ENCODE assay signal across 9 cellular contexts in the genomic region with DNA sequence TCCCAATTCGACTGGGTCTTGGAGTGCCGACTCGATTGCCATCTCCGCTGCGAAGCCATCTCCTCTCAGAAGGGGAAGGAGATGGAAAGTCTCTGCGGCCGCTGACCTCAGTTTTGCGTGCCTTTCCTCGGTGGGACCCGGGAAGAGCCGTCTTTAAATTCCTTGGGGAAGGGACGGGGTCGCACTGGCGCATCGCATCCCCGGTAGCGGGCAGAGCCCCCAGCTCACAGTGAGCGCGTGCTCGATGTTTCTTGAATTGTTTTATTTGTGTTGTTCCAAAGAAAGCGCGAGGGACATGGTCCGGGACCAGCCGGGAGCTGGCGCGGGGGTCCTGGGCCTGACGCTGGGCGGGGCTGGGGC. TPM values are rescaled to one million over a fixed set of nuclear protein-coding genes. Genes with fewer than 3 reads are reported as not detected.
DNase-seq lines count a peak whose midpoint lies in the region; ATAC-seq and TF ChIP-seq lines count a peak whose summit lies in the region.
"Had no signal": no experiment of that assay in that cellular context is flagged by ENCODE, and none has a peak within 500 bp of the region (broad histone marks: within the 10 kb centered on the region; RNA-seq: fewer than 3 reads in every experiment).

No MANE protein-coding gene starts in this region.

- intact Hi-C loops in left colon (cut with DNase I, micrococcal nuclease): no loop called here

- WGBS in thymus: 19% methylated on average over 28 of the region's 28 CpGs

- DNase-seq in activated naive CD4-positive, alpha-beta T cell treated with anti-CD3 and anti-CD28 coated beads, Interleukin-2, amount 50 U/mL, for 16 hours: no peak
- DNase-seq in adipocyte (ENCODE audit: low read depth) (no peak), mesothelial cell of epicardium (ENCODE audit: low spot score in 2 of 2, unreplicated experiment in 2 of 2) (no peak), left colon (no peak), germinal center (ENCODE audit: low spot score) (no peak)

- H3K9ac ChIP-seq in adipocyte (ENCODE audit: low read length): no peak overlapping the region

- H3K27me3 Mint-ChIP-seq in activated naive CD4-positive, alpha-beta T cell treated with anti-CD3 and anti-CD28 coated beads, Interleukin-2, amount 50 U/mL, for 24 hours: peaks cover 13% of the 10 kb centered on the region
- peaks cover 25% of the 10 kb centered on the region for H3K27me3 Mint-ChIP-seq in mesothelial cell of epicardium (ENCODE audit: low read depth)

- no peak for ATAC-seq in GM21528 (IDR thresholded peaks at IDR 0.05; ENCODE audit: low FRiP score, unreplicated experiment)
- ATAC-seq in left colon: no peak

- H3K27ac ChIP-seq in thymus (ENCODE audit: low read depth): no peak overlapping the region
- H3K27ac ChIP-seq: epithelial cell of prostate had no signal

- no peaks in the 10 kb centered on the region for H3K36me3 ChIP-seq in adipocyte (ENCODE audit: control insufficient read depth, insufficient read depth, low read length, severe bottlenecking)
- H3K36me3 ChIP-seq in thymus (ENCODE audit: control insufficient read depth, insufficient read depth): no peaks in the 10 kb centered on the region

- H3K27me3 ChIP-seq in adipocyte (replicated peaks; ENCODE audit: control insufficient read depth, insufficient read depth, low read length) (no peaks in the 10 kb centered on the region), thymus (ENCODE audit: control insufficient read depth, insufficient read depth) (peaks cover 20% of the 10 kb centered on the region)

- H3K4me3 ChIP-seq in adipocyte (ENCODE audit: low read length): peak overlapping the region; percentile 83
- H3K4me3 ChIP-seq in thymus (ENCODE audit: low read length): peak overlapping the region; percentile 57

- H3K9me3 ChIP-seq in adipocyte (ENCODE audit: control insufficient read depth, low read length): no peaks in the 10 kb centered on the region
- H3K9me3 ChIP-seq in thymus (ENCODE audit: control insufficient read depth): no peaks in the 10 kb centered on the region

- no peak for TF ChIP-seq CTCF in mesothelial cell of epicardium (IDR thresholded peaks at IDR 0.05; ENCODE audit: unreplicated experiment)

- no peaks in the 10 kb centered on the region for H3K4me1 ChIP-seq in adipocyte (ENCODE audit: control insufficient read depth, insufficient read depth, low read length)
- peaks cover 6% of the 10 kb centered on the region for H3K4me1 ChIP-seq in thymus (ENCODE audit: control insufficient read depth, insufficient read depth, low read length)

- no peak overlapping the region for H3K27ac Mint-ChIP-seq in activated naive CD4-positive, alpha-beta T cell treated with anti-CD3 and anti-CD28 coated beads, Interleukin-2, amount 50 U/mL, for 24 hours
- peak overlapping the region; percentile 53 for H3K27ac Mint-ChIP-seq in mesothelial cell of epicardium

- no peaks in the 10 kb centered on the region for H3K9me3 Mint-ChIP-seq in activated naive CD4-positive, alpha-beta T cell treated with anti-CD3 and anti-CD28 coated beads, Interleukin-2, amount 50 U/mL, for 24 hours
- H3K9me3 Mint-ChIP-seq in mesothelial cell of epicardium: no peaks in the 10 kb centered on the region

- no peaks in the 10 kb centered on the region for H3K36me3 Mint-ChIP-seq in activated naive CD4-positive, alpha-beta T cell treated with anti-CD3 and anti-CD28 coated beads, Interleukin-2, amount 50 U/mL, for 24 hours
- peaks cover 3% of the 10 kb centered on the region for H3K36me3 Mint-ChIP-seq in mesothelial cell of epicardium

- H3K4me1 Mint-ChIP-seq in activated naive CD4-positive, alpha-beta T cell treated with anti-CD3 and anti-CD28 coated beads, Interleukin-2, amount 50 U/mL, for 24 hours: peaks cover 10% of the 10 kb centered on the region
- peaks cover 11% of the 10 kb centered on the region for H3K4me1 Mint-ChIP-seq in mesothelial cell of epicardium

- peak overlapping the region; percentile 57 for H3K4me3 Mint-ChIP-seq in activated naive CD4-positive, alpha-beta T cell treated with anti-CD3 and anti-CD28 coated beads, Interleukin-2, amount 50 U/mL, for 24 hours
- H3K4me3 Mint-ChIP-seq in mesothelial cell of epicardium: peak overlapping the region; percentile 70

RNA-seq across cellular contexts. Expression of a gene that starts 0.3 kb away (rescaled TPM):
- total RNA-seq in mesothelial cell of epicardium (14.4 to 19.9 TPM (median 18.1 TPM) in 3 replicates), left colon (1 to 10 TPM; 5.9 to 6.2 TPM)
- 7.8 TPM for polyA plus RNA-seq in thymus
